17 cellular contexts compared by ENCODE assay signal in genomic region chr9:35653611-35654010, GRCh38. TPM values are rescaled to one million over a fixed set of nuclear protein-coding genes. Genes with fewer than 3 reads are reported as not detected.
DNase-seq lines count a peak whose midpoint lies in the region; ATAC-seq, FAIRE-seq and TF ChIP-seq lines count a peak whose summit lies in the region.
"Had no signal": no experiment of that assay in that cellular context is flagged by ENCODE, and none has a peak within 500 bp of the region (broad histone marks: within the 10 kb centered on the region; RNA-seq: fewer than 3 reads in every experiment).

No MANE protein-coding gene starts in this region.

- DNase-seq in CD4-positive, alpha-beta memory T cell = no peak
- DNase-seq in T-cell (no peak), kidney (peak; percentile 2), testis (peak; percentile 2), esophagus muscularis mucosa (ENCODE audit: extremely low spot score) (no peak)
- DNase-seq: ACHN, NCI-H1105, NCI-H2029, NCI-H2171 treated with DMSO at 0.1 percent for 48 hours, NCI-H510A treated with DMSO at 0.1 percent for 48 hours, SIG-M5 had no signal

- H3K27me3 ChIP-seq in CD4-positive, alpha-beta memory T cell (ENCODE audit: insufficient read depth, low read length) = no peaks in the 10 kb centered on the region
- H3K27me3 ChIP-seq in testis = no peaks in the 10 kb centered on the region
- H3K27me3 ChIP-seq in esophagus muscularis mucosa = no peaks in the 10 kb centered on the region

- no peak for ATAC-seq in T-cell (replicated peaks in 1 of 4)
- no peak for ATAC-seq in GM18868 (IDR thresholded peaks at IDR 0.05; ENCODE audit: unreplicated experiment)
- no peak for ATAC-seq in GM18511 (IDR thresholded peaks at IDR 0.05; ENCODE audit: unreplicated experiment)

- WGBS in testis, 2 donors = 86 to 91% methylated on average over 2 of the region's 2 CpGs
- 88% methylated on average over 2 of the region's 2 CpGs for WGBS in esophagus muscularis mucosa

- peaks cover 2 to 20% of the 10 kb centered on the region in 2 donors for H3K36me3 Mint-ChIP-seq in CD4-positive, alpha-beta memory T cell
- peaks cover 3% of the 10 kb centered on the region for H3K36me3 Mint-ChIP-seq in T-cell

- TF ChIP-seq CTCF in kidney (IDR thresholded peaks at IDR 0.05; ENCODE audit: borderline replicate concordance, extremely low read depth, insufficient read depth) (no peak), testis (IDR thresholded peaks at IDR 0.05) (no peak), esophagus muscularis mucosa (IDR thresholded peaks at IDR 0.05) (no peak)

- H3K4me1 Mint-ChIP-seq in CD4-positive, alpha-beta memory T cell = peaks cover 32 to 79% (median 49%) of the 10 kb centered on the region in 4 donors
- peaks cover 51 to 71% (median 53%) of the 10 kb centered on the region in 3 donors for H3K4me1 Mint-ChIP-seq in T-cell

- intact Hi-C loops in CD4-positive, alpha-beta memory T cell (cut with micrococcal nuclease) = no loop called here
- intact Hi-C loops in kidney (cut with DNase I) = no loop called here
- intact Hi-C loops in testis (cut with DNase I; ENCODE audit: low total_unique reads) = no loop called here
- intact Hi-C loops in esophagus muscularis mucosa (cut with DNase I) = no loop called here

- TF ChIP-seq EP300 in esophagus muscularis mucosa (IDR thresholded peaks at IDR 0.05) = no peak

- POLR2A ChIA-PET in CD4-positive, alpha-beta memory T cell (lab: Charles Lee; ENCODE audit: partially characterized antibody) = interaction anchor here (2.0 kb wide), 1 partner anchor 11 kb away, joined by 4 read pairs; the partner anchor contains the start of gene ARHGEF39
- POLR2A ChIA-PET in T-cell (lab: Charles Lee) = interaction anchor here in 1 of 2 donors (0.6 kb wide), 2 partner anchors 701 to 943 kb away, joined by 3 to 4 read pairs; no protein-coding TSS in a partner anchor

- peaks cover 0 to 8% (median 4%) of the 10 kb centered on the region in 8 donors for H3K9me3 Mint-ChIP-seq in CD4-positive, alpha-beta memory T cell
- H3K9me3 Mint-ChIP-seq in T-cell = no peaks in the 10 kb centered on the region

- no peaks in the 10 kb centered on the region for H3K9me3 ChIP-seq in CD4-positive, alpha-beta memory T cell (ENCODE audit: control insufficient read depth in 1 of 2, low read length in 2 of 2)
- H3K9me3 ChIP-seq in kidney (ENCODE audit: control insufficient read depth in 1 of 2, low read length in 2 of 2) (no peaks in the 10 kb centered on the region), testis (no peaks in the 10 kb centered on the region), esophagus muscularis mucosa (no peaks in the 10 kb centered on the region)

- no peak overlapping the region for H3K27ac ChIP-seq in CD4-positive, alpha-beta memory T cell (ENCODE audit: low read depth, low read length)
- no peak overlapping the region for H3K27ac ChIP-seq in kidney (ENCODE audit: low read depth in 2 of 2, low read length in 2 of 2)
- no peak overlapping the region for H3K27ac ChIP-seq in testis
- no peak overlapping the region for H3K27ac ChIP-seq in esophagus muscularis mucosa (replicated peaks in 1 of 4)
- H3K27ac ChIP-seq: KMS-11 had no signal

- H3K9ac ChIP-seq in kidney (ENCODE audit: low read length in 2 of 2) = no peak overlapping the region
- H3K9ac ChIP-seq: KMS-11 had no signal

- no peak overlapping the region for H3K4me3 ChIP-seq in CD4-positive, alpha-beta memory T cell (ENCODE audit: low read length in 2 of 2)
- H3K4me3 ChIP-seq in kidney (ENCODE audit: low read length in 2 of 2) (no peak overlapping the region), testis (no peak overlapping the region), esophagus muscularis mucosa (no peak overlapping the region)

- CTCF ChIA-PET in CD4-positive, alpha-beta memory T cell (lab: Charles Lee; ENCODE audit: partially characterized antibody) = interaction anchor here (2.1 to 19.4 kb wide), 4 partner anchors 38 to 76 kb away, joined by 7 to 339 read pairs (median 197); partner anchors contain the start of genes CD72, CREB3, TLN1 and TPM2
- CTCF ChIA-PET in T-cell (lab: Charles Lee) = no interaction called here

- peak overlapping the region in 6 of 7 donors; percentile 22 to 100 (median 76) for H3K27ac Mint-ChIP-seq in CD4-positive, alpha-beta memory T cell
- H3K27ac Mint-ChIP-seq in T-cell = peak overlapping the region; percentile 63 to 77

- TF ChIP-seq POLR2A in testis (IDR thresholded peaks at IDR 0.05) (no peak), esophagus muscularis mucosa (IDR thresholded peaks at IDR 0.05; ENCODE audit: low read depth) (no peak)

- peaks cover 52% of the 10 kb centered on the region for H3K4me1 ChIP-seq in CD4-positive, alpha-beta memory T cell (ENCODE audit: insufficient read depth, low read length)
- peaks cover 4% of the 10 kb centered on the region in 2 donors for H3K4me1 ChIP-seq in kidney (ENCODE audit: control insufficient read depth in 1 of 2, insufficient read depth in 1 of 2, low read depth in 1 of 2, low read length in 2 of 2)
- H3K4me1 ChIP-seq in testis = no peaks in the 10 kb centered on the region
- H3K4me1 ChIP-seq in esophagus muscularis mucosa = peaks cover 8 to 22% (median 17%) of the 10 kb centered on the region in 4 donors

- H3K27me3 Mint-ChIP-seq in CD4-positive, alpha-beta memory T cell = peaks cover 2 to 4% of the 10 kb centered on the region in 2 donors
- H3K27me3 Mint-ChIP-seq in T-cell = peaks cover 4 to 5% of the 10 kb centered on the region in 2 donors

- H3K36me3 ChIP-seq in CD4-positive, alpha-beta memory T cell (ENCODE audit: insufficient read depth, low read length) = no peaks in the 10 kb centered on the region
- no peaks in the 10 kb centered on the region for H3K36me3 ChIP-seq in kidney (ENCODE audit: control insufficient read depth in 1 of 2, insufficient read depth in 2 of 2, low read length in 2 of 2)
- no peaks in the 10 kb centered on the region for H3K36me3 ChIP-seq in testis (ENCODE audit: low read depth, missing control alignments)
- no peaks in the 10 kb centered on the region for H3K36me3 ChIP-seq in esophagus muscularis mucosa

- H3K4me3 Mint-ChIP-seq in CD4-positive, alpha-beta memory T cell = no peak overlapping the region
- H3K4me3 Mint-ChIP-seq in T-cell = no peak overlapping the region

- FAIRE-seq in kidney (lab: Jason Lieb, UNC) = no peak
- FAIRE-seq: RCC 7860 had no signal

RNA-seq across cellular contexts. Expression of gene SIT1, which starts 2.9 kb away (rescaled TPM):
- 10 to 100 TPM; 68.7 to 70.2 TPM for total RNA-seq in CD4-positive, alpha-beta memory T cell
- polyA plus RNA-seq in CD4-positive, alpha-beta memory T cell = 100 to 1,000 TPM; 163 to 231 TPM
- total RNA-seq in T-cell = 10 to 100 TPM; 34.9 to 57.1 (median 51.9) TPM
- 3.1 TPM for total RNA-seq in kidney
- polyA plus RNA-seq in kidney (ENCODE audit: insufficient read depth, low read depth, low replicate concordance) = 0.32 TPM
- under 1 TPM in 1 of 2 donors, not detected in 1; 0.43 TPM for total RNA-seq in testis
- 1.6 TPM for polyA plus RNA-seq in testis (ENCODE audit: insufficient read depth, low read depth, low replicate concordance)
- total RNA-seq in esophagus muscularis mucosa = under 1 TPM in 3 of 4 donors, not detected in 1; 0.40 to 0.83 (median 0.83) TPM
- total RNA-seq: H4, MCF 10A had no signal

RNA-seq across cellular contexts. Expression of gene RMRP, which starts 4.2 kb away (rescaled TPM):
- total RNA-seq in CD4-positive, alpha-beta memory T cell = over 10,000 TPM; 18,678 to 21,585 TPM
- polyA plus RNA-seq in CD4-positive, alpha-beta memory T cell = 10 to 100 TPM in 1 of 2 donors, not detected in 1; 54.3 TPM
- over 10,000 TPM; 10,537 to 37,987 (median 30,491) TPM for total RNA-seq in T-cell
- total RNA-seq in kidney = 36,256 TPM
- polyA plus RNA-seq in kidney (ENCODE audit: insufficient read depth, low read depth, low replicate concordance) = not detected
- over 10,000 TPM in 1 of 2 donors, 1,000 to 10,000 TPM in 1; 4,421 to 15,053 TPM for total RNA-seq in testis
- not detected for polyA plus RNA-seq in testis (ENCODE audit: insufficient read depth, low read depth, low replicate concordance)
- 1,000 to 10,000 TPM; 1,899 to 6,162 (median 2,510) TPM for total RNA-seq in esophagus muscularis mucosa

RNA-seq across cellular contexts. Expression of gene CCDC107, which starts 4.5 kb away (rescaled TPM):
- 10 to 100 TPM; 28.4 to 30.4 TPM for total RNA-seq in CD4-positive, alpha-beta memory T cell
- polyA plus RNA-seq in CD4-positive, alpha-beta memory T cell = 10 to 100 TPM; 90.5 to 92.5 TPM
- 10 to 100 TPM; 17.7 to 29.8 (median 27.5) TPM for total RNA-seq in T-cell
- 26.8 TPM for total RNA-seq in kidney
- 52.3 TPM for polyA plus RNA-seq in kidney (ENCODE audit: insufficient read depth, low read depth, low replicate concordance)
- total RNA-seq in testis = 10 to 100 TPM; 13.4 to 19.0 TPM
- 17.2 TPM for polyA plus RNA-seq in testis (ENCODE audit: insufficient read depth, low read depth, low replicate concordance)
- 100 to 1,000 TPM in 2 of 4 donors, 10 to 100 TPM in 2; 68.4 to 117 (median 104) TPM for total RNA-seq in esophagus muscularis mucosa

RNA-seq across cellular contexts. Expression of gene ARHGEF39, which starts 11.4 kb away (rescaled TPM):
- total RNA-seq in CD4-positive, alpha-beta memory T cell = not detected
- polyA plus RNA-seq in CD4-positive, alpha-beta memory T cell = 1 to 10 TPM; 1.0 to 1.1 TPM
- total RNA-seq in T-cell = 1 to 10 TPM in 2 of 5 donors, under 1 TPM in 3; 0.12 to 1.3 (median 0.57) TPM
- total RNA-seq in kidney = 0.72 TPM
- polyA plus RNA-seq in kidney (ENCODE audit: insufficient read depth, low read depth, low replicate concordance) = 0.17 TPM
- 1 to 10 TPM; 2.2 to 6.5 TPM for total RNA-seq in testis
- polyA plus RNA-seq in testis (ENCODE audit: insufficient read depth, low read depth, low replicate concordance) = 7.0 TPM
- total RNA-seq in esophagus muscularis mucosa = 1 to 10 TPM; 1.3 to 3.3 (median 1.7) TPM

RNA-seq across cellular contexts. Expression of gene CA9, which starts 20.1 kb away (rescaled TPM):
- total RNA-seq in CD4-positive, alpha-beta memory T cell = not detected
- polyA plus RNA-seq in CD4-positive, alpha-beta memory T cell = not detected
- total RNA-seq in T-cell (under 1 TPM in 2 of 5 donors, not detected in 3; 0.19 to 0.46 TPM), kidney (0.85 TPM), testis (10 to 100 TPM; 11.0 to 36.8 TPM), esophagus muscularis mucosa (1 to 10 TPM in 1 of 4 donors, not detected in 3; 2.2 TPM)
- polyA plus RNA-seq in kidney (ENCODE audit: insufficient read depth, low read depth, low replicate concordance) (0.67 TPM), testis (ENCODE audit: insufficient read depth, low read depth, low replicate concordance) (50.5 TPM)
- total RNA-seq: MCF 10A had no signal

Comparison
In these comparisons a context has a peak if more than half of its experiments do, and no peak if none do; other contexts are left out.
1. DNase-seq: peak in kidney (single experiment) and testis (single experiment); none in CD4-positive, alpha-beta memory T cell (0 of 5), T-cell (0 of 34) and esophagus muscularis mucosa (single experiment).